26 cellular contexts compared by ENCODE assay signal in genomic region chr5:53291047-53291446, GRCh38.
"Had no signal": no experiment of that assay in that cellular context is flagged by ENCODE, and none has a peak within 500 bp of the region (broad histone marks: within the 10 kb centered on the region; RNA-seq: fewer than 3 reads in every experiment).

No MANE protein-coding gene starts in this region.

- H3K4me3 Mint-ChIP-seq: naive thymus-derived CD8-positive, alpha-beta T cell; nephron progenitor cell; stimulated activated naive CD8-positive, alpha-beta T cell treated with anti-CD3 and anti-CD28 coated beads, Interleukin-15, amount 100 ng/mL, for 72 hours had no signal

- H3K36me3 ChIP-seq: esophagus squamous epithelium, prostate gland, right atrium auricular region, thyroid gland had no signal

- H3K27me3 ChIP-seq: esophagus squamous epithelium, right atrium auricular region, thyroid gland had no signal

- H3K27ac Mint-ChIP-seq: naive thymus-derived CD8-positive, alpha-beta T cell; nephron progenitor cell; stimulated activated naive CD8-positive, alpha-beta T cell treated with anti-CD3 and anti-CD28 coated beads, Interleukin-15, amount 100 ng/mL, for 72 hours had no signal

- H3K4me1 Mint-ChIP-seq: nephron progenitor cell; stimulated activated naive CD8-positive, alpha-beta T cell treated with anti-CD3 and anti-CD28 coated beads, Interleukin-15, amount 100 ng/mL, for 72 hours had no signal

- H3K4me1 ChIP-seq: esophagus squamous epithelium, prostate gland, right atrium auricular region, thyroid gland had no signal

- H3K27ac ChIP-seq: prostate gland, right atrium auricular region, thyroid gland had no signal

- H3K4me3 ChIP-seq: esophagus squamous epithelium, prostate gland, right atrium auricular region, smooth muscle cell, thyroid gland had no signal

- H3K9me3 ChIP-seq: prostate gland, thyroid gland had no signal

- H3K4me2 ChIP-seq: smooth muscle cell had no signal

- ATAC-seq: left colon; naive thymus-derived CD8-positive, alpha-beta T cell; stimulated activated naive CD8-positive, alpha-beta T cell treated with anti-CD3 and anti-CD28 coated beads, Interleukin-15, amount 100 ng/mL, for 72 hours had no signal

- DNase-seq: effector CD8-positive, alpha-beta T cell; erythroblast; esophagus squamous epithelium; foreskin melanocyte; head of caudate nucleus; hippocampal formation; kidney glomerular epithelial cell; left colon; mesendoderm; midbrain; naive thymus-derived CD8-positive, alpha-beta T cell; nephron progenitor cell; nucleus accumbens; stimulated activated CD4-positive, alpha-beta T cell treated with anti-CD3 and anti-CD28 coated beads, Interleukin-12 subunit alpha, Interleukin-12 subunit beta, amount 100 ng/mL, for 4 hours; stimulated activated CD4-positive, alpha-beta T cell treated with anti-CD3 and anti-CD28 coated beads, Interleukin-1b, Interleukin-23, amount 100 ng/mL, for 48 hours; stimulated activated CD4-positive, alpha-beta T cell treated with anti-CD3 and anti-CD28 coated beads, Interleukin-4, amount 100 ng/mL, for 1 hour; stimulated activated CD8-positive, alpha-beta memory T cell treated with anti-CD3 and anti-CD28 coated beads, Interleukin-4, amount 100 ng/mL, for 48 hours; stimulated activated naive CD4-positive, alpha-beta T cell; stimulated activated naive CD8-positive, alpha-beta T cell treated with anti-CD3 and anti-CD28 coated beads, Interleukin-15, amount 100 ng/mL, for 72 hours; thyroid gland had no signal

- FAIRE-seq: colon, endothelial cell of umbilical vein, islet of Langerhans had no signal
